ENCODE assay signal across 1 cellular context in genomic region chr19:55502197-55502952, GRCh38.
A peak's percentile ranks its signal among the peaks of the same experiment; 100 is the strongest.
TF ChIP-seq lines count a peak whose summit lies in the region.

No MANE protein-coding gene starts in this region.

TF ChIP-seq in GM12878, 131 proteins besides CTCF, POLR2A, EP300 and RAD21:
- TF ChIP-seq MLLT1 (IDR thresholded peaks at IDR 0.05) (0 out of 2 replicates have a peak, but pooled peaks have one; percentile 21), IKZF2 (IDR thresholded peaks at IDR 0.05) (peak; percentile 35 to 54; a peak in 2 of 4 replicates), PAX5 (IDR thresholded peaks at IDR 0.05; ENCODE audit: borderline replicate concordance, low read depth, low read length) (no peak)
